In the genomic region with DNA sequence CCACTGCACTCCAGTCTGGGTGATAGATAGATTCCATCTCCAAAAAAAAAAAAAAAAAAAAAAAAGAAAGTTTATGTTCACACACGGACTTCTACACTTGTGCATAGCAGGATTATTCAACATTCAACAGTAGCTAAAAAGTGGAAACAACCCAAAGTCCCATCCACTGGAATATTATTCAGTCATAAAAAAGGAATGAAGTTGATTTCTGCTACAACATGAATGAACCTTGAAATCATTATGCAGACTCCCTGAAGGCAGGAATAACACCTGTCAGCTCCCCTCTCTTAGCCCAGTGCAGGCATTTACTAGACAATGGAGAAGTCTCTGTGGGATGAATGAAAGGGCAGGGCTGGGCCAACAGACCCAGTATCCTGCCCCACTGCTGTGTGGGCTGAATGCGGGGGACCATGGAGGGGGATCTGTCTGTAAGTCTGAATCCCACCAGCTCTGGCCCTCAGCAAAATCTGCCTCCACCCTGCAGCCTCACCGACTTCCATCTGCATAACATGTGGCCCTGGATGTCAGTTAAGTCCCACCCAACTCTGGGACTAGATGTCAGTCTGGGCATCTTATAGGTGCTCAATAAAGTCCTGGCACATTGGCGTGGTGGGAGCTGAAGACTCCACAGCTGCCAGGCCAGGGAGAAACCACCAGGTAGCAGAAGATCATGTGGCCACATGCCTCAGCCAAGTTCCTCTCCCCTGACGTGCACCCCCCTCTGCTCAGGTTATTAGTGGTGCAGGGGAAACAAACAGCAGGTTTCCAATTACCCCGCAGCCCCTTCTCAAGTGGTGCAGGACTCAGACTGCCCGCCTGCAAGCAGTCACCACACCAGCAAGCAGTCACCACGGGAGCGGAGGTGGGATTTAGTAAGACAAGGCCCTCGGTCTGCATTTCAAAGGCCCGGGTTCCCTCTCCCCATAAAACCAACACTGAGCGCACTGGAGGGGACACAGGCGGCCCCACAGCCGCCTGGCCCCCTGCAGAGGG, we compare ENCODE assay signal across 8 cellular contexts. TPM values are rescaled to one million over a fixed set of nuclear protein-coding genes. Genes with fewer than 3 reads are reported as not detected.
DNase-seq lines count a peak whose midpoint lies in the region; ATAC-seq, FAIRE-seq and TF ChIP-seq lines count a peak whose summit lies in the region.

No MANE protein-coding gene starts in this region.

- no peak for TF ChIP-seq POLR2A in tibial nerve (IDR thresholded peaks at IDR 0.05)

- CTCF ChIA-PET in activated CD8-positive, alpha-beta memory T cell treated with anti-CD3 and anti-CD28 coated beads, Interleukin-2, amount 10 ng/mL, durations not matched to agents 7 days and 5 days (lab: Charles Lee), result interaction anchor here (0.6 to 21.1 kb wide), 14 partner anchors 10 to 381 kb away, joined by 3 to 666 read pairs (median 5); a partner anchor contains a TSS

- no peak for ATAC-seq in activated CD8-positive, alpha-beta memory T cell treated with anti-CD3 and anti-CD28 coated beads, Interleukin-2, amount 10 ng/mL, durations not matched to agents 7 days and 5 days
- no peak for ATAC-seq in activated naive CD8-positive, alpha-beta T cell treated with anti-CD3 and anti-CD28 coated beads, Interleukin-2, amount 50 U/mL, for 24 hours

- no peak for DNase-seq in activated CD8-positive, alpha-beta memory T cell treated with anti-CD3 and anti-CD28 coated beads, Interleukin-2, amount 10 ng/mL, durations not matched to agents 7 days and 5 days
- no peak for DNase-seq in activated CD8-positive, alpha-beta memory T cell treated with anti-CD3 and anti-CD28 coated beads, Interleukin-2, amount 50 U/mL, for 4 hours
- DNase-seq in activated naive CD8-positive, alpha-beta T cell treated with anti-CD3 and anti-CD28 coated beads, Interleukin-2, amount 50 U/mL, for 24 hours, result no peak
- DNase-seq in tibial nerve (ENCODE audit: low spot score in 2 of 2), result no peak
- DNase-seq in COLO829 (ENCODE audit: low spot score), result no peak
- DNase-seq in HTR-8/SVneo (ENCODE audit: insufficient read length, low spot score), result no peak
- no peak for DNase-seq in NCI-H128 (lab: John Stamatoyannopoulos, UW; ENCODE audit: unreplicated experiment)

- no peak for TF ChIP-seq RAD21 in liver (IDR thresholded peaks at IDR 0.05)

- H3K27me3 ChIP-seq in liver (ENCODE audit: control insufficient read depth in 4 of 4, insufficient read depth in 4 of 4, low read length in 3 of 4) (no peaks in the 10 kb centered on the region), tibial nerve (no peaks in the 10 kb centered on the region)

- 76% methylated on average over 14 of the region's 14 CpGs for whole genome bisulfite sequencing in liver
- WGBS in tibial nerve, 2 donors, result 44 to 48% methylated on average over 13 to 14 of the region's 14 CpGs

- peak overlapping the region; percentile 76 to 89 for H3K27ac ChIP-seq in liver (ENCODE audit: low read depth in 1 of 2, low read length in 2 of 2)
- H3K27ac ChIP-seq in tibial nerve, result peak overlapping the region; percentile 88 to 100 (median 100)

- TF ChIP-seq CTCF in liver (IDR thresholded peaks at IDR 0.05; ENCODE audit: low read depth, low read length, missing input control) (no peak), tibial nerve (IDR thresholded peaks at IDR 0.05) (no peak)

- no peak for TF ChIP-seq EP300 in tibial nerve (IDR thresholded peaks at IDR 0.05)

- no peaks in the 10 kb centered on the region for H3K36me3 ChIP-seq in liver (ENCODE audit: control insufficient read depth in 4 of 4, insufficient read depth in 3 of 4, low read depth in 1 of 4, low read length in 3 of 4)
- H3K36me3 ChIP-seq in tibial nerve, result no peaks in the 10 kb centered on the region

- FAIRE-seq in HTR-8/SVneo (lab: Jason Lieb, UNC), result no peak

- H3K9me3 ChIP-seq in liver (ENCODE audit: control insufficient read depth in 4 of 4, low read length in 3 of 4) (no peaks in the 10 kb centered on the region), tibial nerve (no peaks in the 10 kb centered on the region)

- no peaks in the 10 kb centered on the region for H3K9me3 Mint-ChIP-seq in activated CD8-positive, alpha-beta memory T cell treated with anti-CD3 and anti-CD28 coated beads, Interleukin-2, amount 10 ng/mL, durations not matched to agents 7 days and 5 days (ENCODE audit: low read depth)
- no peaks in the 10 kb centered on the region for H3K9me3 Mint-ChIP-seq in activated naive CD8-positive, alpha-beta T cell treated with anti-CD3 and anti-CD28 coated beads, Interleukin-2, amount 50 U/mL, for 24 hours

- H3K4me1 ChIP-seq in liver (ENCODE audit: control insufficient read depth in 4 of 4, insufficient read depth in 4 of 4, low read length in 3 of 4), result peaks cover 12 to 47% (median 33%) of the 10 kb centered on the region in 4 donors
- peaks cover 0 to 54% (median 42%) of the 10 kb centered on the region in 4 donors for H3K4me1 ChIP-seq in tibial nerve

- H3K4me3 ChIP-seq in liver (ENCODE audit: low read depth in 1 of 3, low read length in 3 of 3) (no peak overlapping the region), tibial nerve (no peak overlapping the region)

- peak overlapping the region in 1 of 2 donors; percentile 42 for H3K9ac ChIP-seq in liver (ENCODE audit: low read depth in 1 of 2, low read length in 2 of 2)

- H3K27ac Mint-ChIP-seq in activated CD8-positive, alpha-beta memory T cell treated with anti-CD3 and anti-CD28 coated beads, Interleukin-2, amount 10 ng/mL, durations not matched to agents 7 days and 5 days, result peak overlapping the region; percentile 93
- H3K27ac Mint-ChIP-seq in activated naive CD8-positive, alpha-beta T cell treated with anti-CD3 and anti-CD28 coated beads, Interleukin-2, amount 50 U/mL, for 24 hours, result peak overlapping the region; percentile 73

- H3K27me3 Mint-ChIP-seq in activated CD8-positive, alpha-beta memory T cell treated with anti-CD3 and anti-CD28 coated beads, Interleukin-2, amount 10 ng/mL, durations not matched to agents 7 days and 5 days, result no peaks in the 10 kb centered on the region
- H3K27me3 Mint-ChIP-seq in activated naive CD8-positive, alpha-beta T cell treated with anti-CD3 and anti-CD28 coated beads, Interleukin-2, amount 50 U/mL, for 24 hours, result no peaks in the 10 kb centered on the region

- H3K4me3 Mint-ChIP-seq in activated CD8-positive, alpha-beta memory T cell treated with anti-CD3 and anti-CD28 coated beads, Interleukin-2, amount 10 ng/mL, durations not matched to agents 7 days and 5 days, result no peak overlapping the region
- no peak overlapping the region for H3K4me3 Mint-ChIP-seq in activated naive CD8-positive, alpha-beta T cell treated with anti-CD3 and anti-CD28 coated beads, Interleukin-2, amount 50 U/mL, for 24 hours

- H3K4me1 Mint-ChIP-seq in activated CD8-positive, alpha-beta memory T cell treated with anti-CD3 and anti-CD28 coated beads, Interleukin-2, amount 10 ng/mL, durations not matched to agents 7 days and 5 days, result peaks cover 46% of the 10 kb centered on the region
- peaks cover 60% of the 10 kb centered on the region for H3K4me1 Mint-ChIP-seq in activated naive CD8-positive, alpha-beta T cell treated with anti-CD3 and anti-CD28 coated beads, Interleukin-2, amount 50 U/mL, for 24 hours

- H3K36me3 Mint-ChIP-seq in activated CD8-positive, alpha-beta memory T cell treated with anti-CD3 and anti-CD28 coated beads, Interleukin-2, amount 10 ng/mL, durations not matched to agents 7 days and 5 days, result peaks cover 16% of the 10 kb centered on the region
- peaks cover 9% of the 10 kb centered on the region for H3K36me3 Mint-ChIP-seq in activated naive CD8-positive, alpha-beta T cell treated with anti-CD3 and anti-CD28 coated beads, Interleukin-2, amount 50 U/mL, for 24 hours (ENCODE audit: low read depth)

TF ChIP-seq in liver, 16 proteins besides CTCF, POLR2A, EP300 and RAD21:
- TF ChIP-seq NR2F2 (IDR thresholded peaks at IDR 0.05), result no peak
- TF ChIP-seq, protein P1, sequence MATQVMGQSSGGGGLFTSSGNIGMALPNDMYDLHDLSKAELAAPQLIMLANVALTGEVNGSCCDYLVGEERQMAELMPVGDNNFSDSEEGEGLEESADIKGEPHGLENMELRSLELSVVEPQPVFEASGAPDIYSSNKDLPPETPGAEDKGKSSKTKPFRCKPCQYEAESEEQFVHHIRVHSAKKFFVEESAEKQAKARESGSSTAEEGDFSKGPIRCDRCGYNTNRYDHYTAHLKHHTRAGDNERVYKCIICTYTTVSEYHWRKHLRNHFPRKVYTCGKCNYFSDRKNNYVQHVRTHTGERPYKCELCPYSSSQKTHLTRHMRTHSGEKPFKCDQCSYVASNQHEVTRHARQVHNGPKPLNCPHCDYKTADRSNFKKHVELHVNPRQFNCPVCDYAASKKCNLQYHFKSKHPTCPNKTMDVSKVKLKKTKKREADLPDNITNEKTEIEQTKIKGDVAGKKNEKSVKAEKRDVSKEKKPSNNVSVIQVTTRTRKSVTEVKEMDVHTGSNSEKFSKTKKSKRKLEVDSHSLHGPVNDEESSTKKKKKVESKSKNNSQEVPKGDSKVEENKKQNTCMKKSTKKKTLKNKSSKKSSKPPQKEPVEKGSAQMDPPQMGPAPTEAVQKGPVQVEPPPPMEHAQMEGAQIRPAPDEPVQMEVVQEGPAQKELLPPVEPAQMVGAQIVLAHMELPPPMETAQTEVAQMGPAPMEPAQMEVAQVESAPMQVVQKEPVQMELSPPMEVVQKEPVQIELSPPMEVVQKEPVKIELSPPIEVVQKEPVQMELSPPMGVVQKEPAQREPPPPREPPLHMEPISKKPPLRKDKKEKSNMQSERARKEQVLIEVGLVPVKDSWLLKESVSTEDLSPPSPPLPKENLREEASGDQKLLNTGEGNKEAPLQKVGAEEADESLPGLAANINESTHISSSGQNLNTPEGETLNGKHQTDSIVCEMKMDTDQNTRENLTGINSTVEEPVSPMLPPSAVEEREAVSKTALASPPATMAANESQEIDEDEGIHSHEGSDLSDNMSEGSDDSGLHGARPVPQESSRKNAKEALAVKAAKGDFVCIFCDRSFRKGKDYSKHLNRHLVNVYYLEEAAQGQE (IDR thresholded peaks at IDR 0.05), result no peak
- TF ChIP-seq RXRA (IDR thresholded peaks at IDR 0.05), result no peak
- no peak for TF ChIP-seq HNF4G (IDR thresholded peaks at IDR 0.05)
- TF ChIP-seq SP1 (IDR thresholded peaks at IDR 0.05), result no peak
- TF ChIP-seq YY1 (IDR thresholded peaks at IDR 0.05), result no peak

RNA-seq across cellular contexts. Expression of a gene that starts 8.9 kb away (rescaled TPM):
- 100 to 1,000 TPM; 118 to 158 TPM for total RNA-seq in activated CD8-positive, alpha-beta memory T cell treated with anti-CD3 and anti-CD28 coated beads, Interleukin-2, amount 10 ng/mL, durations not matched to agents 7 days and 5 days
- total RNA-seq in liver (10 to 100 TPM; 10.3 to 19.7 TPM), tibial nerve (100 to 1,000 TPM in 3 of 4 donors, 10 to 100 TPM in 1; 90.0 to 141 (median 116) TPM)
- polyA plus RNA-seq in liver, result 10 to 100 TPM; 18.1 to 26.8 TPM

Comparison
In these comparisons a context has a peak if more than half of its experiments do, and no peak if none do; other contexts are left out.
1. RNA of a gene that starts 8.9 kb away (total RNA-seq): 118 to 158 TPM in activated CD8-positive, alpha-beta memory T cell treated with anti-CD3 and anti-CD28 coated beads, Interleukin-2, amount 10 ng/mL, durations not matched to agents 7 days and 5 days and 90.0 to 141 TPM in tibial nerve; 10.3 to 19.7 TPM in liver; every median in the first group is over 4 times any median in the second.